In the genomic region with DNA sequence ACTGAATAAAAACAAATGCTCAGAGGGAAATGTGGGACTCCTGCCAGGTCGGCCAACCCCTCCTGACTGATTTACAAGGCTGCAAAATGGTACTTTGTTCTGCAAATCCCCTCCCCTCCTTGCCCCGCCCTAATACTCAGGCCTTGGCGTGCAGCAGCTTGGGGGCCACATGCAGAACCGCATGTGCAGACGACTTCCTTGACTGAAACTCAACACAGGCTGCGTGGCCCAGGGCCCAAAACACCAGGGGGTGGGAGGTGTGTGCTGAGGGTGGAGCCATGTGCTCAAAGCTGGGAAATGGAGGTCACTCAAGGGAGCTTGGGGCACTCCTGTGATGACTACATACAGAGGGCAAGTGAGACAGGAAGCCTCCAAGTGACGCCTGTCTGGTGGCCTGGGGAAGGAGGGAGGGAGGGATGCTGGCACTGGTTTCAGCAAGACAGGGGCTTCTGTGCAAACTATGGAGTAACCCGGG, we compare ENCODE assay signal across 8 cellular contexts.
DNase-seq lines count a peak whose midpoint lies in the region.

No MANE protein-coding gene starts in this region.

- DNase-seq in DMS153 (lab: John Stamatoyannopoulos, UW) = peak; percentile 86
- DNase-seq in Jurkat, Clone E6-1 (ENCODE audit: low read depth, low spot score) = peak; percentile 92
- DNase-seq in activated CD4-positive, CD25-positive, alpha-beta regulatory T cell treated with anti-CD3 and anti-CD28 coated beads, Interleukin-2, amount 50 U/mL, for 72 hours = peak; percentile 45
- DNase-seq in central memory CD4-positive, alpha-beta T cell = peak; percentile 42
- DNase-seq in medulla oblongata (ENCODE audit: extremely low spot score) = peak; percentile 65
- peak; percentile 31 for DNase-seq in stimulated activated CD8-positive, alpha-beta memory T cell treated with anti-CD3 and anti-CD28 coated beads, Interleukin-12 subunit alpha, Interleukin-12 subunit beta, amount 100 ng/mL, for 24 hours (ENCODE audit: extremely low read depth)
- no peak for DNase-seq in SK-N-DZ (ENCODE audit: low spot score)
- no peak for DNase-seq in iPS-NIHi7 (ENCODE audit: extremely low spot score)

- H3K4me3 ChIP-seq in Jurkat, Clone E6-1 (ENCODE audit: low read length) = peak overlapping the region; percentile 75

Comparison
In these comparisons a context has a peak if more than half of its experiments do, and no peak if none do; other contexts are left out.
1. DNase-seq: peak in DMS153 (single experiment), Jurkat, Clone E6-1 (single experiment), activated CD4-positive, CD25-positive, alpha-beta regulatory T cell treated with anti-CD3 and anti-CD28 coated beads, Interleukin-2, amount 50 U/mL, for 72 hours (single experiment), central memory CD4-positive, alpha-beta T cell (single experiment), medulla oblongata (single experiment) and stimulated activated CD8-positive, alpha-beta memory T cell treated with anti-CD3 and anti-CD28 coated beads, Interleukin-12 subunit alpha, Interleukin-12 subunit beta, amount 100 ng/mL, for 24 hours (single experiment); none in SK-N-DZ (single experiment) and iPS-NIHi7 (single experiment).